Comparison of ENCODE assay signal across 1 cellular context in the genomic region with DNA sequence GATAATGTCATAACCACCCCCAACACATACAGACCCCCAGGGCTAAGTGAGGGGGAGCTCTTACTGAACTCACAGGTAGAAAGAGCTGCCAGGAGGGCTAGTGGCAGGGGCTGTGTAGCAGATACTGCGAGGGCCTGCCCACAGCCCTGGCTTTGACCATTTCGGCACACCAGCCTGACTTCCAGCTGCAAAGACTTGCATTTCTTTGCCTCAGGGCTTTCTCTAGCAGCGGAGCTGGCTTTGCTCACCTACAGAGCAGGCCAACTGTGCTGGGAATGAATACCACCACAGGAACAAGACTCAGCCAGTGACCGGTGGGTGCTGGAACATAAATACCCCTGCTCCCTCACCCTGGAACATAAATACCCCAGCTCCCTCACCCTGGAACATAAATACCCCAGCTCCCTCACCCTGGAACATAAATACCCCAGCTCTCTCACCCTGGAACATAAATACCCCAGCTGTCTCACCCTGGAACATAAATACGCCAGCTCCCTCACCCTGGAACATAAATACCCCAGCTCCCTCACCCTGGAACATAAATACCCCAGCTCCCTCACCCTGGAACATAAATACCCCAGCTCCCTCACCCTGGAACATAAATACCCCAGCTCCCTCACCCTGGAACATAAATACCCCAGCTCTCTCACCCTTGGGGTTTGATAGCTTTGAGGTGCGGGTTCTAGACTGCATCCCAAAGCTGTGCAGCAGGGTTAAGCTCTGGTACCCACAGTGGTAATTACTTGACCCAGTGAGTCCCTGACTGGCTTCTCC. TPM values are rescaled to one million over a fixed set of nuclear protein-coding genes. Genes with fewer than 3 reads are reported as not detected.
"Had no signal": no experiment of that assay in that cellular context is flagged by ENCODE, and none has a peak within 500 bp of the region (broad histone marks: within the 10 kb centered on the region; RNA-seq: fewer than 3 reads in every experiment).

No MANE protein-coding gene starts in this region.

RNA-seq across cellular contexts. Expression of gene RTN4RL1, which starts 11.7 kb away (rescaled TPM):
- total RNA-seq: glomerular endothelial cell had no signal
